In genomic region chr20:35410613-35411012, GRCh38 we compare ENCODE assay signal across 11 cellular contexts. TPM values are rescaled to one million over a fixed set of nuclear protein-coding genes. Genes with fewer than 3 reads are reported as not detected.
A peak's percentile ranks its signal among the peaks of the same experiment; 100 is the strongest.
DNase-seq lines count a peak whose midpoint lies in the region; ATAC-seq and TF ChIP-seq lines count a peak whose summit lies in the region.
"Had no signal": no experiment of that assay in that cellular context is flagged by ENCODE, and none has a peak within 500 bp of the region (broad histone marks: within the 10 kb centered on the region; RNA-seq: fewer than 3 reads in every experiment).

No MANE protein-coding gene starts in this region.

- 60% methylated on average over 5 of the region's 6 CpGs for WGBS in SK-N-SH (ENCODE audit: low lambda C conversion rate)

- CTCF ChIA-PET in SK-N-SH (lab: Yijun Ruan, JAX) (no interaction called here), PC-9 (lab: Charles Lee) (no interaction called here)

- H3K4me2 ChIP-seq in SK-N-SH = peak overlapping the region; percentile 83
- H3K4me2 ChIP-seq in PC-9 = peak overlapping the region; percentile 99

- H2AFZ ChIP-seq in SK-N-SH (ENCODE audit: low read depth) (no peak overlapping the region), PC-9 (no peak overlapping the region)

- intact Hi-C loops in PC-9 (cut with micrococcal nuclease; ENCODE audit: unreplicated experiment) = no loop called here

- H3K9ac ChIP-seq in SK-N-SH = peak overlapping the region; percentile 78; the same call in 1 of the 2 replicates

- no peaks in the 10 kb centered on the region for H3K9me2 ChIP-seq in SK-N-SH
- H3K9me2 ChIP-seq in PC-9 (ENCODE audit: insufficient read depth) = no peaks in the 10 kb centered on the region

- POLR2A ChIA-PET in SK-N-SH (lab: Yijun Ruan, JAX) = interaction anchor here (1.7 kb wide), 1 partner anchor 44 kb away, joined by 11 read pairs; the partner anchor contains the start of gene CEP250
- POLR2A ChIA-PET in PC-9 (lab: Charles Lee; ENCODE audit: unreplicated experiment) = interaction anchor here (0.7 to 1.0 kb wide), 2 partner anchors 17 to 544 kb away, joined by 6 to 8 read pairs; partner anchors contain the start of gene SCAND1

- no peak overlapping the region for H3K27ac ChIP-seq in SK-N-SH (ENCODE audit: low read depth in 2 of 2, low read length in 1 of 2)
- H3K27ac ChIP-seq in PC-9 = peak overlapping the region; percentile 64; the same call in 1 of the 2 replicates
- H3K27ac ChIP-seq: prostate gland had no signal

- no peaks in the 10 kb centered on the region for H4K20me1 ChIP-seq in SK-N-SH (ENCODE audit: insufficient read depth)
- H4K20me1 ChIP-seq in PC-9 (ENCODE audit: insufficient read depth) = no peaks in the 10 kb centered on the region; the same call in none of the 2 replicates

- no peaks in the 10 kb centered on the region for H3K27me3 ChIP-seq in SK-N-SH (ENCODE audit: insufficient read depth)
- H3K27me3 ChIP-seq in PC-9 (ENCODE audit: insufficient read depth, low read depth) = no peaks in the 10 kb centered on the region

- H3K36me3 ChIP-seq in SK-N-SH (replicated peaks in 1 of 2; ENCODE audit: control insufficient read depth in 1 of 2, insufficient read depth in 2 of 2, low read length in 1 of 2) (peaks cover 17 to 44% of the 10 kb centered on the region in 2 experiments), PC-9 (ENCODE audit: low read depth) (0 out of 2 replicates have a peak, but pooled peaks cover 18% of the 10 kb centered on the region)

- H3F3A ChIP-seq in SK-N-SH (replicated peaks; ENCODE audit: insufficient read depth) = peaks cover 12% of the 10 kb centered on the region
- peaks cover 12% of the 10 kb centered on the region; the same call in 1 of the 2 replicates for H3F3A ChIP-seq in PC-9 (ENCODE audit: insufficient read depth, low read depth)

- DNase-seq in SK-N-SH (no peak), PC-9 (no peak), epithelial cell of esophagus (ENCODE audit: low read depth) (no peak), retinal pigment epithelial cell (ENCODE audit: low read depth) (no peak), iPS-NIHi7 (ENCODE audit: extremely low spot score) (no peak)
- DNase-seq: activated CD4-positive, alpha-beta T cell treated with anti-CD3 and anti-CD28 coated beads for 1 hour; NCI-H2107 had no signal

- H3K9me3 ChIP-seq in SK-N-SH (0 out of 2 replicates have a peak, but pooled peaks cover 5% of the 10 kb centered on the region), PC-9 (ENCODE audit: insufficient read depth, low read depth) (no peaks in the 10 kb centered on the region)
- H3K9me3 ChIP-seq: prostate gland had no signal

- H3K4me1 ChIP-seq in SK-N-SH (ENCODE audit: control insufficient read depth in 1 of 2, insufficient read depth in 2 of 2, low read depth in 1 of 2, low read length in 1 of 2) (peaks cover 0 to 3% of the 10 kb centered on the region in 2 experiments; a peak in 1 of 4 replicates), PC-9 (replicated peaks; ENCODE audit: insufficient read depth) (peaks cover 6% of the 10 kb centered on the region)
- H3K4me1 ChIP-seq: prostate gland had no signal

- ATAC-seq in SK-N-SH treated with all-trans-retinoic acid at 6 μM for 48 hours = no peak
- ATAC-seq in HG02642 (IDR thresholded peaks at IDR 0.05; ENCODE audit: poor library complexity, unreplicated experiment) = no peak
- no peak for ATAC-seq in HG02588 (IDR thresholded peaks at IDR 0.05; ENCODE audit: unreplicated experiment)

- BruUV-seq in PC-9 (replicated peaks; lab: Mats Ljungman, UMichigan) = no TSS peak

- no peak for TF ChIP-seq RAD21 in SK-N-SH (IDR thresholded peaks at IDR 0.05; ENCODE audit: low read length)

- no peak for TF ChIP-seq CTCF in SK-N-SH (IDR thresholded peaks at IDR 0.05)
- no peak for TF ChIP-seq CTCF in PC-9 (conservative IDR thresholded peaks at IDR 0.05)
- TF ChIP-seq CTCF in epithelial cell of esophagus (IDR thresholded peaks at IDR 0.05; ENCODE audit: insufficient read depth, low read depth, low read length, missing control alignments) = no peak
- TF ChIP-seq CTCF in retinal pigment epithelial cell (conservative IDR thresholded peaks at IDR 0.05; ENCODE audit: low read depth, low read length) = no peak

- H3K79me2 ChIP-seq in SK-N-SH (ENCODE audit: insufficient read depth) (peaks cover 58% of the 10 kb centered on the region), PC-9 (ENCODE audit: low read depth) (peaks cover 47% of the 10 kb centered on the region)

- no peak for TF ChIP-seq EP300 in SK-N-SH (IDR thresholded peaks at IDR 0.05; ENCODE audit: borderline replicate concordance in 1 of 2, low read depth in 1 of 2, low read length in 1 of 2)

- H3K4me3 ChIP-seq in SK-N-SH (ENCODE audit: low read depth in 2 of 2, low read length in 1 of 2) (peak overlapping the region; percentile 74 to 85), PC-9 (peak overlapping the region; percentile 83), epithelial cell of esophagus (ENCODE audit: low read length) (peak overlapping the region; percentile 100), retinal pigment epithelial cell (ENCODE audit: low read length) (peak overlapping the region; percentile 90)

TF ChIP-seq in SK-N-SH, 30 proteins besides CTCF, POLR2A, EP300 and RAD21:
- TF ChIP-seq USF1 (IDR thresholded peaks at IDR 0.05; ENCODE audit: borderline replicate concordance, low read depth) (no peak), IRF3 (IDR thresholded peaks at IDR 0.05; ENCODE audit: low read depth, low read length) (no peak)

TF ChIP-seq in SK-N-SH treated with all-trans-retinoic acid at 6 μM for 48 hours, 23 proteins besides CTCF, POLR2A, EP300 and RAD21:
- TF ChIP-seq ESRRG (CRISPR knock-in tag; IDR thresholded peaks at IDR 0.05) = no peak
- TF ChIP-seq ZNF70 (CRISPR knock-in tag; IDR thresholded peaks at IDR 0.05) = no peak
- TF ChIP-seq ZFP30 (CRISPR knock-in tag; IDR thresholded peaks at IDR 0.05) = no peak
- TF ChIP-seq CSRNP3 (CRISPR knock-in tag; IDR thresholded peaks at IDR 0.05) = no peak

RNA-seq across cellular contexts. Expression of gene UQCC1, which starts 1.2 kb away (rescaled TPM):
- polyA plus RNA-seq in SK-N-SH (2012; rRNA removed) = 41.5 and 55.7 TPM in 2 replicates
- 29.6 and 32.6 TPM in 2 replicates for polyA plus RNA-seq in SK-N-SH (2012; cell fraction: cytosol; rRNA removed)
- 121 and 191 TPM in 2 replicates for polyA plus RNA-seq in SK-N-SH (2012; cell fraction: nucleus; rRNA removed)
- total RNA-seq in PC-9 (2021) = 51.1 and 60.1 TPM in 2 replicates

RNA-seq across cellular contexts. Expression of gene GDF5, which starts 27.4 kb away (rescaled TPM):
- 1.2 and 1.3 TPM in 2 replicates for polyA plus RNA-seq in SK-N-SH (2012; rRNA removed)
- polyA plus RNA-seq in SK-N-SH (2012; cell fraction: cytosol; rRNA removed) = 0.62 and 0.83 TPM in 2 replicates
- polyA plus RNA-seq in SK-N-SH (2012; cell fraction: nucleus; rRNA removed) = 0.87 and 0.99 TPM in 2 replicates
- 0.33 TPM in 1 of 2 replicates, not detected in the other for total RNA-seq in PC-9 (2021)

RNA-seq across cellular contexts. Expression of gene CEP250, which starts 44.8 kb away (rescaled TPM):
- 13.3 and 14.6 TPM in 2 replicates for polyA plus RNA-seq in SK-N-SH (2012; rRNA removed)
- polyA plus RNA-seq in SK-N-SH (2012; cell fraction: cytosol; rRNA removed) = 11.8 and 12.4 TPM in 2 replicates
- polyA plus RNA-seq in SK-N-SH (2012; cell fraction: nucleus; rRNA removed) = 31.9 and 42.2 TPM in 2 replicates
- 63.6 and 79.5 TPM in 2 replicates for total RNA-seq in PC-9 (2021)
